1 cellular context compared by ENCODE assay signal in the genomic region with DNA sequence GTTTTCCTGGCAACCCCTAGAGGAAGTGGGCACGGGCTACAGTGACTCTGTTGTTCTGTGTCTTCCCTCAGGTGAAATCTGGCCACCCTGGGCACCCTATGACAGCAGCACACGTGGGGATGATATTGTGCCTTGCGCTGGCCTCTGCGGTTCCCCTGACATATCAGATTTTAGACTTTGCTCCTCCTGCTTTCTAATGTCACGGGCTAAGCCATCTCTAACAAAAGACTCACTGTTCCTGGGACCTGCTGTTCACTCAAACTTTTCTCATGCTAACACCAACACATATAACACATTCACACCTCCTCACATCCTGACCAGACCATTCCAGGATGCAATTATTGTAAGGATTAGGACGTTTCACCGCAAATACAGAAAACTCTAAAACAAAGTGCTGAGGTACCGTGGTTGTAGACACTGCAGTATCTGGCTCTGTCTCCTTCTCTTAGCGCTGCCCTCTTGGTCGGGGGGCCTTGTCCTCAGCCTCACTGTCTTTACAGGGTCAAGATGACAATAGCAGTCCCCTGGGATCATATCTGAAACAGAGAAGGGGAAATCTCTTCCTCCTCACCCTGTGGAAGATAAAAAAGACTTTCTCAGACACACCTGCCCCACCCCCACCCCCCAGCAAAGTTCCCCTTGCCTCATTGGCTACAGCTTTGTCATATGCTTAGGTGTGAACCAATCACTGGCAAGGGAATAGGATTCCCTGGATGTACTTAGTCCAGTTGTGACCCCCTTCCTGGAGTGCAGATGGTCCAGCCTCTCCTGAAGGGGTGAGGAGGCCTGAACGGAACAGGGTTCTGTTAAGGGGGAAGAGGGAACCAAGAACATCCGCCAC.
TF ChIP-seq lines count a peak whose summit lies in the region.

No MANE protein-coding gene starts in this region.

TF ChIP-seq in HepG2, 621 proteins besides CTCF, POLR2A, EP300 and RAD21 (continued from another document and continues in another):
- TF ChIP-seq IRX3 (CRISPR knock-in tag; IDR thresholded peaks at IDR 0.05; ENCODE audit: borderline replicate concordance, low read depth) (no peak), PTBP1 (IDR thresholded peaks at IDR 0.05; ENCODE audit: low read depth, low read length, poor library complexity, severe bottlenecking) (no peak), ZNF138 (CRISPR knock-in tag; IDR thresholded peaks at IDR 0.05; ENCODE audit: low read depth) (no peak), FOXK1 (CRISPR knock-in tag; IDR thresholded peaks at IDR 0.05; ENCODE audit: borderline replicate concordance, low read depth) (peak; percentile 84), NFYB (CRISPR knock-in tag; IDR thresholded peaks at IDR 0.05) (peak; percentile 69), PAWR (CRISPR knock-in tag; IDR thresholded peaks at IDR 0.05; ENCODE audit: borderline replicate concordance) (no peak), REPIN1 (CRISPR knock-in tag; IDR thresholded peaks at IDR 0.05; ENCODE audit: borderline replicate concordance, low read depth) (peak; percentile 74; the same call in 1 of the 2 replicates), ZNF83 (CRISPR knock-in tag; IDR thresholded peaks at IDR 0.05; ENCODE audit: borderline replicate concordance) (no peak), ZBTB8A (CRISPR knock-in tag; IDR thresholded peaks at IDR 0.05; ENCODE audit: borderline replicate concordance, low read depth) (no peak), SRF (IDR thresholded peaks at IDR 0.05; ENCODE audit: low read depth, low read length) (no peak), KDM3A (CRISPR knock-in tag; IDR thresholded peaks at IDR 0.05; ENCODE audit: low read depth) (peak; percentile 51; the same call in 1 of the 2 replicates), NRL (CRISPR knock-in tag; IDR thresholded peaks at IDR 0.05; ENCODE audit: borderline replicate concordance) (no peak), EEA1 (CRISPR knock-in tag; IDR thresholded peaks at IDR 0.05; ENCODE audit: borderline replicate concordance) (no peak), KDM4B (CRISPR knock-in tag; IDR thresholded peaks at IDR 0.05) (peak; percentile 29; the same call in 1 of the 2 replicates), ZNF720 (CRISPR knock-in tag; IDR thresholded peaks at IDR 0.05) (no peak), NFKB2 (CRISPR knock-in tag; IDR thresholded peaks at IDR 0.05; ENCODE audit: borderline replicate concordance) (no peak), ZNF724P (CRISPR knock-in tag; IDR thresholded peaks at IDR 0.05; ENCODE audit: borderline replicate concordance) (no peak), KLF16 (CRISPR knock-in tag; IDR thresholded peaks at IDR 0.05) (peak in 1 of 2 experiments; percentile 51; a peak in 1 of 4 replicates), ZNF10 (CRISPR knock-in tag; IDR thresholded peaks at IDR 0.05; ENCODE audit: borderline replicate concordance, low read depth) (no peak), GATA4 (IDR thresholded peaks at IDR 0.05; ENCODE audit: borderline replicate concordance, low read depth) (peak; percentile 42; the same call in 1 of the 2 replicates), TBX2 (CRISPR knock-in tag; IDR thresholded peaks at IDR 0.05; ENCODE audit: borderline replicate concordance) (peak; percentile 100), ZFP37 (CRISPR knock-in tag; IDR thresholded peaks at IDR 0.05; ENCODE audit: borderline replicate concordance) (no peak), TCF7L2 (IDR thresholded peaks at IDR 0.05; ENCODE audit: low read depth, low read length) (no peak), HIVEP1 (CRISPR knock-in tag; IDR thresholded peaks at IDR 0.05) (no peak), ZNF703 (CRISPR knock-in tag; IDR thresholded peaks at IDR 0.05; ENCODE audit: borderline replicate concordance) (no peak), ZNF468 (CRISPR knock-in tag; IDR thresholded peaks at IDR 0.05) (no peak), GABPA (IDR thresholded peaks at IDR 0.05; ENCODE audit: low read depth, low read length) (no peak), GABPA (CRISPR knock-in tag; IDR thresholded peaks at IDR 0.05; ENCODE audit: low read depth) (peak; percentile 47; the same call in 1 of the 2 replicates), ZNF746 (CRISPR knock-in tag; IDR thresholded peaks at IDR 0.05) (0 out of 2 replicates have a peak, but pooled peaks have one; percentile 70), NBN (conservative IDR thresholded peaks at IDR 0.05) (no peak)
- TF ChIP-seq, protein P1, sequence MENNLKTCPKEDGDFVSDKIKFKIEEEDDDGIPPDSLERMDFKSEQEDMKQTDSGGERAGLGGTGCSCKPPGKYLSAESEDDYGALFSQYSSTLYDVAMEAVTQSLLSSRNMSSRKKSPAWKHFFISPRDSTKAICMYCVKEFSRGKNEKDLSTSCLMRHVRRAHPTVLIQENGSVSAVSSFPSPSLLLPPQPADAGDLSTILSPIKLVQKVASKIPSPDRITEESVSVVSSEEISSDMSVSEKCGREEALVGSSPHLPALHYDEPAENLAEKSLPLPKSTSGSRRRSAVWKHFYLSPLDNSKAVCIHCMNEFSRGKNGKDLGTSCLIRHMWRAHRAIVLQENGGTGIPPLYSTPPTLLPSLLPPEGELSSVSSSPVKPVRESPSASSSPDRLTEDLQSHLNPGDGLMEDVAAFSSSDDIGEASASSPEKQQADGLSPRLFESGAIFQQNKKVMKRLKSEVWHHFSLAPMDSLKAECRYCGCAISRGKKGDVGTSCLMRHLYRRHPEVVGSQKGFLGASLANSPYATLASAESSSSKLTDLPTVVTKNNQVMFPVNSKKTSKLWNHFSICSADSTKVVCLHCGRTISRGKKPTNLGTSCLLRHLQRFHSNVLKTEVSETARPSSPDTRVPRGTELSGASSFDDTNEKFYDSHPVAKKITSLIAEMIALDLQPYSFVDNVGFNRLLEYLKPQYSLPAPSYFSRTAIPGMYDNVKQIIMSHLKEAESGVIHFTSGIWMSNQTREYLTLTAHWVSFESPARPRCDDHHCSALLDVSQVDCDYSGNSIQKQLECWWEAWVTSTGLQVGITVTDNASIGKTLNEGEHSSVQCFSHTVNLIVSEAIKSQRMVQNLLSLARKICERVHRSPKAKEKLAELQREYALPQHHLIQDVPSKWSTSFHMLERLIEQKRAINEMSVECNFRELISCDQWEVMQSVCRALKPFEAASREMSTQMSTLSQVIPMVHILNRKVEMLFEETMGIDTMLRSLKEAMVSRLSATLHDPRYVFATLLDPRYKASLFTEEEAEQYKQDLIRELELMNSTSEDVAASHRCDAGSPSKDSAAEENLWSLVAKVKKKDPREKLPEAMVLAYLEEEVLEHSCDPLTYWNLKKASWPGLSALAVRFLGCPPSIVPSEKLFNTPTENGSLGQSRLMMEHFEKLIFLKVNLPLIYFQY (CRISPR knock-in tag; IDR thresholded peaks at IDR 0.05; ENCODE audit: borderline replicate concordance), result no peak
- TF ChIP-seq, protein P2, sequence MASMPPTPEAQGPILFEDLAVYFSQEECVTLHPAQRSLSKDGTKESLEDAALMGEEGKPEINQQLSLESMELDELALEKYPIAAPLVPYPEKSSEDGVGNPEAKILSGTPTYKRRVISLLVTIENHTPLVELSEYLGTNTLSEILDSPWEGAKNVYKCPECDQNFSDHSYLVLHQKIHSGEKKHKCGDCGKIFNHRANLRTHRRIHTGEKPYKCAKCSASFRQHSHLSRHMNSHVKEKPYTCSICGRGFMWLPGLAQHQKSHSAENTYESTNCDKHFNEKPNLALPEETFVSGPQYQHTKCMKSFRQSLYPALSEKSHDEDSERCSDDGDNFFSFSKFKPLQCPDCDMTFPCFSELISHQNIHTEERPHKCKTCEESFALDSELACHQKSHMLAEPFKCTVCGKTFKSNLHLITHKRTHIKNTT (CRISPR knock-in tag; IDR thresholded peaks at IDR 0.05), result no peak
- TF ChIP-seq, protein P3, sequence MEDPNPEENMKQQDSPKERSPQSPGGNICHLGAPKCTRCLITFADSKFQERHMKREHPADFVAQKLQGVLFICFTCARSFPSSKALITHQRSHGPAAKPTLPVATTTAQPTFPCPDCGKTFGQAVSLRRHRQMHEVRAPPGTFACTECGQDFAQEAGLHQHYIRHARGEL (CRISPR knock-in tag; IDR thresholded peaks at IDR 0.05), result no peak
- TF ChIP-seq, protein P4, sequence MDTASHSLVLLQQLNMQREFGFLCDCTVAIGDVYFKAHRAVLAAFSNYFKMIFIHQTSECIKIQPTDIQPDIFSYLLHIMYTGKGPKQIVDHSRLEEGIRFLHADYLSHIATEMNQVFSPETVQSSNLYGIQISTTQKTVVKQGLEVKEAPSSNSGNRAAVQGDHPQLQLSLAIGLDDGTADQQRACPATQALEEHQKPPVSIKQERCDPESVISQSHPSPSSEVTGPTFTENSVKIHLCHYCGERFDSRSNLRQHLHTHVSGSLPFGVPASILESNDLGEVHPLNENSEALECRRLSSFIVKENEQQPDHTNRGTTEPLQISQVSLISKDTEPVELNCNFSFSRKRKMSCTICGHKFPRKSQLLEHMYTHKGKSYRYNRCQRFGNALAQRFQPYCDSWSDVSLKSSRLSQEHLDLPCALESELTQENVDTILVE (CRISPR knock-in tag; IDR thresholded peaks at IDR 0.05), result peak; percentile 65; the same call in 1 of the 2 replicates
- TF ChIP-seq, protein P5, sequence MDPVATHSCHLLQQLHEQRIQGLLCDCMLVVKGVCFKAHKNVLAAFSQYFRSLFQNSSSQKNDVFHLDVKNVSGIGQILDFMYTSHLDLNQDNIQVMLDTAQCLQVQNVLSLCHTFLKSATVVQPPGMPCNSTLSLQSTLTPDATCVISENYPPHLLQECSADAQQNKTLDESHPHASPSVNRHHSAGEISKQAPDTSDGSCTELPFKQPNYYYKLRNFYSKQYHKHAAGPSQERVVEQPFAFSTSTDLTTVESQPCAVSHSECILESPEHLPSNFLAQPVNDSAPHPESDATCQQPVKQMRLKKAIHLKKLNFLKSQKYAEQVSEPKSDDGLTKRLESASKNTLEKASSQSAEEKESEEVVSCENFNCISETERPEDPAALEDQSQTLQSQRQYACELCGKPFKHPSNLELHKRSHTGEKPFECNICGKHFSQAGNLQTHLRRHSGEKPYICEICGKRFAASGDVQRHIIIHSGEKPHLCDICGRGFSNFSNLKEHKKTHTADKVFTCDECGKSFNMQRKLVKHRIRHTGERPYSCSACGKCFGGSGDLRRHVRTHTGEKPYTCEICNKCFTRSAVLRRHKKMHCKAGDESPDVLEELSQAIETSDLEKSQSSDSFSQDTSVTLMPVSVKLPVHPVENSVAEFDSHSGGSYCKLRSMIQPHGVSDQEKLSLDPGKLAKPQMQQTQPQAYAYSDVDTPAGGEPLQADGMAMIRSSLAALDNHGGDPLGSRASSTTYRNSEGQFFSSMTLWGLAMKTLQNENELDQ (CRISPR knock-in tag; IDR thresholded peaks at IDR 0.05; ENCODE audit: borderline replicate concordance), result no peak
- TF ChIP-seq, protein P6, sequence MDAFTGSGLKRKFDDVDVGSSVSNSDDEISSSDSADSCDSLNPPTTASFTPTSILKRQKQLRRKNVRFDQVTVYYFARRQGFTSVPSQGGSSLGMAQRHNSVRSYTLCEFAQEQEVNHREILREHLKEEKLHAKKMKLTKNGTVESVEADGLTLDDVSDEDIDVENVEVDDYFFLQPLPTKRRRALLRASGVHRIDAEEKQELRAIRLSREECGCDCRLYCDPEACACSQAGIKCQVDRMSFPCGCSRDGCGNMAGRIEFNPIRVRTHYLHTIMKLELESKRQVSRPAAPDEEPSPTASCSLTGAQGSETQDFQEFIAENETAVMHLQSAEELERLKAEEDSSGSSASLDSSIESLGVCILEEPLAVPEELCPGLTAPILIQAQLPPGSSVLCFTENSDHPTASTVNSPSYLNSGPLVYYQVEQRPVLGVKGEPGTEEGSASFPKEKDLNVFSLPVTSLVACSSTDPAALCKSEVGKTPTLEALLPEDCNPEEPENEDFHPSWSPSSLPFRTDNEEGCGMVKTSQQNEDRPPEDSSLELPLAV (CRISPR knock-in tag; conservative IDR thresholded peaks at IDR 0.05; ENCODE audit: low read depth), result no peak
- TF ChIP-seq, protein P7, sequence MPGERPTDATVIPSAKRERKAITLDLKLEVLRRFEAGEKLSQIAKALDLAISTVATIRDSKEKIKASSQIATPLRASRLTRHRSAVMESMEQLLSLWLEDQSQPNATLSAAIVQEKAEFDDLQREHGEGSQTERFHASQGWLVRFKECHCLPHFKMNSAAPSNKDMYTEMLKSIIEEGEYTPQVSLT (CRISPR knock-in tag; IDR thresholded peaks at IDR 0.05; ENCODE audit: borderline replicate concordance, low read depth), result no peak
- TF ChIP-seq, protein P8, sequence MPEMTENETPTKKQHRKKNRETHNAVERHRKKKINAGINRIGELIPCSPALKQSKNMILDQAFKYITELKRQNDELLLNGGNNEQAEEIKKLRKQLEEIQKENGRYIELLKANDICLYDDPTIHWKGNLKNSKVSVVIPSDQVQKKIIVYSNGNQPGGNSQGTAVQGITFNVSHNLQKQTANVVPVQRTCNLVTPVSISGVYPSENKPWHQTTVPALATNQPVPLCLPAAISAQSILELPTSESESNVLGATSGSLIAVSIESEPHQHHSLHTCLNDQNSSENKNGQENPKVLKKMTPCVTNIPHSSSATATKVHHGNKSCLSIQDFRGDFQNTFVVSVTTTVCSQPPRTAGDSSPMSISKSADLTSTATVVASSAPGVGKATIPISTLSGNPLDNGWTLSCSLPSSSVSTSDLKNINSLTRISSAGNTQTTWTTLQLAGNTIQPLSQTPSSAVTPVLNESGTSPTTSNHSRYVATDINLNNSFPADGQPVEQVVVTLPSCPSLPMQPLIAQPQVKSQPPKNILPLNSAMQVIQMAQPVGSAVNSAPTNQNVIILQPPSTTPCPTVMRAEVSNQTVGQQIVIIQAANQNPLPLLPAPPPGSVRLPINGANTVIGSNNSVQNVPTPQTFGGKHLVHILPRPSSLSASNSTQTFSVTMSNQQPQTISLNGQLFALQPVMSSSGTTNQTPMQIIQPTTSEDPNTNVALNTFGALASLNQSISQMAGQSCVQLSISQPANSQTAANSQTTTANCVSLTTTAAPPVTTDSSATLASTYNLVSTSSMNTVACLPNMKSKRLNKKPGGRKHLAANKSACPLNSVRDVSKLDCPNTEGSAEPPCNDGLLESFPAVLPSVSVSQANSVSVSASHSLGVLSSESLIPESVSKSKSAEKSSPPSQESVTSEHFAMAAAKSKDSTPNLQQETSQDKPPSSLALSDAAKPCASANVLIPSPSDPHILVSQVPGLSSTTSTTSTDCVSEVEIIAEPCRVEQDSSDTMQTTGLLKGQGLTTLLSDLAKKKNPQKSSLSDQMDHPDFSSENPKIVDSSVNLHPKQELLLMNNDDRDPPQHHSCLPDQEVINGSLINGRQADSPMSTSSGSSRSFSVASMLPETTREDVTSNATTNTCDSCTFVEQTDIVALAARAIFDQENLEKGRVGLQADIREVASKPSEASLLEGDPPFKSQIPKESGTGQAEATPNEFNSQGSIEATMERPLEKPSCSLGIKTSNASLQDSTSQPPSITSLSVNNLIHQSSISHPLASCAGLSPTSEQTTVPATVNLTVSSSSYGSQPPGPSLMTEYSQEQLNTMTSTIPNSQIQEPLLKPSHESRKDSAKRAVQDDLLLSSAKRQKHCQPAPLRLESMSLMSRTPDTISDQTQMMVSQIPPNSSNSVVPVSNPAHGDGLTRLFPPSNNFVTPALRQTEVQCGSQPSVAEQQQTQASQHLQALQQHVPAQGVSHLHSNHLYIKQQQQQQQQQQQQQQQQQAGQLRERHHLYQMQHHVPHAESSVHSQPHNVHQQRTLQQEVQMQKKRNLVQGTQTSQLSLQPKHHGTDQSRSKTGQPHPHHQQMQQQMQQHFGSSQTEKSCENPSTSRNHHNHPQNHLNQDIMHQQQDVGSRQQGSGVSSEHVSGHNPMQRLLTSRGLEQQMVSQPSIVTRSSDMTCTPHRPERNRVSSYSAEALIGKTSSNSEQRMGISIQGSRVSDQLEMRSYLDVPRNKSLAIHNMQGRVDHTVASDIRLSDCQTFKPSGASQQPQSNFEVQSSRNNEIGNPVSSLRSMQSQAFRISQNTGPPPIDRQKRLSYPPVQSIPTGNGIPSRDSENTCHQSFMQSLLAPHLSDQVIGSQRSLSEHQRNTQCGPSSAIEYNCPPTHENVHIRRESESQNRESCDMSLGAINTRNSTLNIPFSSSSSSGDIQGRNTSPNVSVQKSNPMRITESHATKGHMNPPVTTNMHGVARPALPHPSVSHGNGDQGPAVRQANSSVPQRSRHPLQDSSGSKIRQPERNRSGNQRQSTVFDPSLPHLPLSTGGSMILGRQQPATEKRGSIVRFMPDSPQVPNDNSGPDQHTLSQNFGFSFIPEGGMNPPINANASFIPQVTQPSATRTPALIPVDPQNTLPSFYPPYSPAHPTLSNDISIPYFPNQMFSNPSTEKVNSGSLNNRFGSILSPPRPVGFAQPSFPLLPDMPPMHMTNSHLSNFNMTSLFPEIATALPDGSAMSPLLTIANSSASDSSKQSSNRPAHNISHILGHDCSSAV (CRISPR knock-in tag; IDR thresholded peaks at IDR 0.05; ENCODE audit: borderline replicate concordance), result no peak
